In genomic region chr22:38097557-38098409, GRCh38 we compare ENCODE assay signal across 12 cellular contexts. TPM values are rescaled to one million over a fixed set of nuclear protein-coding genes. Genes with fewer than 3 reads are reported as not detected.
DNase-seq lines count a peak whose midpoint lies in the region; ATAC-seq, FAIRE-seq and TF ChIP-seq lines count a peak whose summit lies in the region.
"Had no signal": no experiment of that assay in that cellular context is flagged by ENCODE, and none has a peak within 500 bp of the region (broad histone marks: within the 10 kb centered on the region; RNA-seq: fewer than 3 reads in every experiment).

No MANE protein-coding gene starts in this region.

- TF ChIP-seq CTCF in HCT116 (IDR thresholded peaks at IDR 0.05 in 2 of 3, conservative IDR thresholded peaks at IDR 0.05 in 1 of 3; ENCODE audit: borderline replicate concordance in 1 of 3, insufficient read depth in 1 of 3, low read depth in 2 of 3, low read length in 2 of 3): peak; percentile 47 to 78 (median 68); a peak in 5 of 6 replicates
- peak; percentile 6 to 38 (median 27); a peak in 3 of 6 replicates for TF ChIP-seq CTCF in GM12878 (IDR thresholded peaks at IDR 0.05 in 2 of 3, conservative IDR thresholded peaks at IDR 0.05 in 1 of 3; ENCODE audit: control insufficient read depth in 2 of 3, extremely low read depth in 1 of 3, insufficient read depth in 1 of 3, low read depth in 3 of 3, low read length in 3 of 3)
- TF ChIP-seq CTCF in hepatocyte (IDR thresholded peaks at IDR 0.05; ENCODE audit: poor library complexity): peak; percentile 43
- TF ChIP-seq CTCF in progenitor cell of endocrine pancreas (IDR thresholded peaks at IDR 0.05; ENCODE audit: unreplicated experiment): peak; percentile 49

- H3K79me2 ChIP-seq in HCT116 (ENCODE audit: insufficient read depth, low read length): no peaks in the 10 kb centered on the region
- H3K79me2 ChIP-seq in GM12878 (ENCODE audit: control insufficient read depth, insufficient read depth, low read length): no peaks in the 10 kb centered on the region
- no peaks in the 10 kb centered on the region for H3K79me2 ChIP-seq in hepatocyte

- no peak overlapping the region for H3K27ac Mint-ChIP-seq in progenitor cell of endocrine pancreas

- H2AFZ ChIP-seq in HCT116 (ENCODE audit: low read depth, low read length, poor library complexity, severe bottlenecking) (no peak overlapping the region), GM12878 (ENCODE audit: control insufficient read depth, low read depth, low read length) (no peak overlapping the region), hepatocyte (no peak overlapping the region)

- H3K4me1 Mint-ChIP-seq in progenitor cell of endocrine pancreas (ENCODE audit: low read depth): peaks cover 13% of the 10 kb centered on the region

- in situ Hi-C loops in GM12878 (cut with MboI): no loop called here

- no TSS peak for BruUV-seq in HCT116 (replicated peaks; lab: Mats Ljungman, UMichigan)
- no TSS peak for BruUV-seq in GM12878 (replicated peaks; lab: Mats Ljungman, UMichigan)

- TF ChIP-seq POLR2A in HCT116 (IDR thresholded peaks at IDR 0.05; ENCODE audit: borderline replicate concordance, extremely low read depth, insufficient read depth, insufficient read length) (no peak), GM12878 (IDR thresholded peaks at IDR 0.05; ENCODE audit: low read depth, low read length) (no peak)

- TF ChIP-seq RAD21 in HCT116 (IDR thresholded peaks at IDR 0.05; ENCODE audit: low read depth): peak; percentile 65
- no peak for TF ChIP-seq RAD21 in GM12878 (IDR thresholded peaks at IDR 0.05; ENCODE audit: insufficient read depth, low read depth, low read length)

- H3K9me3 ChIP-seq in HCT116 (ENCODE audit: control insufficient read depth in 1 of 2, insufficient read depth in 1 of 2, low read depth in 1 of 2, low read length in 2 of 2): no peaks in the 10 kb centered on the region
- no peaks in the 10 kb centered on the region for H3K9me3 ChIP-seq in GM12878 (replicated peaks; ENCODE audit: control insufficient read depth, insufficient read depth, low read length)
- no peaks in the 10 kb centered on the region for H3K9me3 ChIP-seq in hepatocyte (ENCODE audit: low read depth)
- H3K9me3 ChIP-seq: uterus had no signal

- no peak overlapping the region for H3K9ac ChIP-seq in HCT116 (ENCODE audit: low read length)
- H3K9ac ChIP-seq in GM12878 (ENCODE audit: control insufficient read depth, insufficient read depth, low read length): no peak overlapping the region

- TF ChIP-seq EP300 in GM12878 (IDR thresholded peaks at IDR 0.05; ENCODE audit: borderline replicate concordance in 1 of 2, control insufficient read depth in 1 of 2, low read depth in 2 of 2, low read length in 2 of 2): no peak

- CTCF ChIA-PET in HCT116 (lab: Charles Lee): interaction anchor here (0.6 to 3.0 kb wide), 9 partner anchors 9 to 133 kb away, joined by 3 to 11 read pairs (median 6); no protein-coding TSS in a partner anchor
- CTCF ChIA-PET in GM12878 (lab: Yijun Ruan, JAX): interaction anchor here (0.6 to 1.6 kb wide), 7 partner anchors 17 to 250 kb away, joined by 3 to 6 read pairs (median 3); no protein-coding TSS in a partner anchor

- POLR2A ChIA-PET in HCT116 (lab: Charles Lee) (interaction anchor here (0.6 kb wide), 1 partner anchor 470 kb away, joined by 4 read pairs; no protein-coding TSS in a partner anchor), GM12878 (lab: Charles Lee) (no interaction called here)

- SMC1A ChIA-PET in GM12878 (lab: Charles Lee; ENCODE audit: uncharacterized antibody, unreplicated experiment): no interaction called here

- H3K4me1 ChIP-seq in HCT116 (ENCODE audit: control insufficient read depth in 1 of 2, insufficient read depth in 2 of 2, low read length in 2 of 2) (peaks cover 3 to 11% of the 10 kb centered on the region in 2 experiments; a peak in 2 of 4 replicates), GM12878 (ENCODE audit: control insufficient read depth, insufficient read depth, low read length) (no peaks in the 10 kb centered on the region), hepatocyte (ENCODE audit: insufficient read depth) (peaks cover 18% of the 10 kb centered on the region)
- H3K4me1 ChIP-seq: uterus had no signal

- peak; percentile 91 for ATAC-seq in HCT116
- ATAC-seq in GM12878: peak; percentile 32; the same call in 2 of the 3 replicates
- no peak for ATAC-seq in GM19467 (IDR thresholded peaks at IDR 0.05; ENCODE audit: unreplicated experiment)

- H4K20me1 ChIP-seq in HCT116 (ENCODE audit: insufficient read depth) (no peaks in the 10 kb centered on the region), GM12878 (ENCODE audit: control insufficient read depth, insufficient read depth) (no peaks in the 10 kb centered on the region), hepatocyte (ENCODE audit: insufficient read depth, poor library complexity, severe bottlenecking) (no peaks in the 10 kb centered on the region)

- H3K36me3 Mint-ChIP-seq in progenitor cell of endocrine pancreas (ENCODE audit: insufficient read depth): peaks cover 6% of the 10 kb centered on the region

- no peak for FAIRE-seq in GM12878 (lab: Jason Lieb, UNC)

- no peak overlapping the region for H3K27ac ChIP-seq in HCT116 (ENCODE audit: low read depth, low read length)
- H3K27ac ChIP-seq in GM12878 (ENCODE audit: control insufficient read depth, insufficient read depth): no peak overlapping the region
- H3K27ac ChIP-seq in hepatocyte: peak overlapping the region; percentile 93
- H3K27ac ChIP-seq: uterus, VCaP had no signal

- H3K27me3 Mint-ChIP-seq in progenitor cell of endocrine pancreas: peaks cover 13% of the 10 kb centered on the region

- RAD21 ChIA-PET in HCT116 (lab: Charles Lee; ENCODE audit: low non-redundant PET in 1 of 2, low total read pairs in 2 of 2, uncharacterized antibody in 2 of 2, unreplicated experiment in 2 of 2) (interaction anchor here (0.6 to 1.2 kb wide), 6 partner anchors 41 to 478 kb away, joined by 3 to 5 read pairs (median 4); partner anchors contain the start of gene PICK1 (in 1 of the 2)), GM12878 (lab: Charles Lee; ENCODE audit: unreplicated experiment) (interaction anchor here (1.0 kb wide), 1 partner anchor 43 kb away, joined by 4 read pairs; no protein-coding TSS in a partner anchor)

- intact Hi-C loops in HCT116 (cut with micrococcal nuclease): no loop called here
- intact Hi-C loops in GM12878 (cut with micrococcal nuclease; ENCODE audit: unreplicated experiment): no loop called here

- H3K4me2 ChIP-seq in HCT116 (ENCODE audit: low read length) (no peak overlapping the region), GM12878 (ENCODE audit: control insufficient read depth, insufficient read depth) (no peak overlapping the region), hepatocyte (no peak overlapping the region)

- H3K27me3 ChIP-seq in HCT116 (ENCODE audit: insufficient read depth, low read length) (no peaks in the 10 kb centered on the region), GM12878 (replicated peaks in 1 of 2; ENCODE audit: control insufficient read depth in 2 of 2, insufficient read depth in 2 of 2, low read length in 1 of 2) (no peaks in the 10 kb centered on the region), hepatocyte (no peaks in the 10 kb centered on the region)
- H3K27me3 ChIP-seq: uterus had no signal

- DNase-seq in HCT116 (ENCODE audit: low read depth, low spot score) (peak; percentile 15), GM12878 (ENCODE audit: low read depth, low spot score) (no peak), hepatocyte (ENCODE audit: low spot score) (no peak), progenitor cell of endocrine pancreas (ENCODE audit: low spot score, unreplicated experiment) (no peak), mesenteric fat pad (ENCODE audit: low spot score) (no peak), cerebellar nuclear complex (lab: John Stamatoyannopoulos, UW) (no peak)
- no peak for DNase-seq in activated effector memory CD4-positive, alpha-beta T cell treated with Interleukin-2 at 50 U/mL for 16 hours
- DNase-seq: NCI-H1417, uterus had no signal

- no peaks in the 10 kb centered on the region for H3K36me3 ChIP-seq in HCT116 (ENCODE audit: control insufficient read depth in 1 of 2, insufficient read depth in 2 of 2, low read length in 2 of 2)
- H3K36me3 ChIP-seq in GM12878 (ENCODE audit: control insufficient read depth in 2 of 2, insufficient read depth in 2 of 2, low read length in 1 of 2): no peaks in the 10 kb centered on the region
- no peaks in the 10 kb centered on the region for H3K36me3 ChIP-seq in hepatocyte (replicated peaks; ENCODE audit: insufficient read depth, low read depth)
- H3K36me3 ChIP-seq: uterus had no signal

- H3K9me2 ChIP-seq in HCT116 (ENCODE audit: insufficient read depth): no peaks in the 10 kb centered on the region
- no peaks in the 10 kb centered on the region for H3K9me2 ChIP-seq in hepatocyte (replicated peaks; ENCODE audit: insufficient read depth)

- 61% methylated on average over 21 of the region's 32 CpGs for WGBS in GM12878 (ENCODE audit: insufficient coverage, insufficient replicate concordance, low lambda C conversion rate, missing lambda C conversion rate)
- WGBS in hepatocyte (ENCODE audit: low lambda C conversion rate, missing lambda C conversion rate): 27% methylated on average over 14 of the region's 32 CpGs

- H3K4me3 ChIP-seq in HCT116 (replicated peaks in 1 of 2; ENCODE audit: low read depth in 1 of 2, low read length in 2 of 2) (no peak overlapping the region), GM12878 (no peak overlapping the region), hepatocyte (no peak overlapping the region)
- H3K4me3 ChIP-seq: uterus had no signal

- no peaks in the 10 kb centered on the region for H3K9me3 Mint-ChIP-seq in progenitor cell of endocrine pancreas (ENCODE audit: low read depth)

- H3K4me3 Mint-ChIP-seq in progenitor cell of endocrine pancreas (ENCODE audit: low read depth): peak overlapping the region; percentile 42

RNA-seq across cellular contexts. Expression of gene BAIAP2L2, which starts 12.7 kb away (rescaled TPM):
- total RNA-seq in HCT116 (2021; ENCODE audit: unreplicated experiment): 1.0 TPM
- 0.82 and 0.96 TPM in 2 replicates for polyA plus RNA-seq in HCT116 (2012)
- total RNA-seq in GM12878 (2013; cell fraction: nucleolus; rRNA removed): 0.37 TPM in 1 of 2 replicates, not detected in the other
- total RNA-seq in GM12878 (2014; rRNA removed): 0.11 TPM in 1 of 2 replicates, not detected in the other
- not detected in 2 replicates for total RNA-seq in GM12878 (2014; rRNA removed; fragmentation: Illumina TruSeq; extraction: Trizol)
- 0.08 and 0.38 TPM in 2 replicates for total RNA-seq in GM12878 (2021)
- 0.12 TPM for polyA plus RNA-seq in GM12878 (2011; ENCODE audit: low read depth)
- 0.04 and 0.08 TPM in 2 replicates for polyA plus RNA-seq in GM12878 (2011; rRNA removed)
- polyA plus RNA-seq in GM12878 (2011; cell fraction: cytosol; rRNA removed): 0.04 and 0.12 TPM in 2 replicates
- 1.0 and 1.1 TPM in 2 replicates for polyA plus RNA-seq in GM12878 (2011; cell fraction: nucleus; rRNA removed)
- 0.51 and 0.70 TPM in 2 replicates for polyA plus RNA-seq in GM12878 (2012)
- polyA plus RNA-seq in GM12878 (2014; fragmentation: Illumina TruSeq; extraction: Trizol): not detected in 2 replicates
- polyA plus RNA-seq in GM12878 (2014; fragmentation: Nextera tagmentation; extraction: Ambion mirVana): not detected
- polyA plus RNA-seq in GM12878 (2014; rRNA removed): 0.17 and 0.48 TPM in 2 replicates
- polyA plus RNA-seq in GM12878 (2016; fragmentation: Nextera tagmentation; extraction: Ambion mirVana): under 1 TPM in 1 of 2 experiments, not detected in 1; 0.11 TPM
- not detected in 2 replicates for polyA minus RNA-seq in GM12878 (2011; rRNA and poly(A)+ RNA removed)
- polyA minus RNA-seq in GM12878 (2011; cell fraction: cytosol; rRNA and poly(A)+ RNA removed): not detected in 2 replicates
- polyA minus RNA-seq in GM12878 (2011; cell fraction: nucleus; rRNA and poly(A)+ RNA removed): not detected in 2 replicates
- 3.3 and 4.4 TPM in 2 replicates for total RNA-seq in hepatocyte
- 8.2 and 8.8 TPM in 2 replicates for polyA plus RNA-seq in hepatocyte
- 6.5 and 7.0 TPM in 2 replicates for total RNA-seq in progenitor cell of endocrine pancreas
- total RNA-seq in mesenteric fat pad: 1.8 TPM

RNA-seq across cellular contexts. Expression of gene SLC16A8, which starts 13.8 kb away (rescaled TPM):
- total RNA-seq in HCT116 (2021; ENCODE audit: unreplicated experiment) (not detected), GM12878 (2014; rRNA removed) (not detected in 2 replicates), GM12878 (2014; rRNA removed; fragmentation: Illumina TruSeq; extraction: Trizol) (not detected in 2 replicates), GM12878 (2021) (not detected in 2 replicates), hepatocyte (not detected in 2 replicates), progenitor cell of endocrine pancreas (2.6 and 3.0 TPM in 2 replicates), mesenteric fat pad (not detected)
- polyA plus RNA-seq in HCT116 (2012): 2.8 and 3.5 TPM in 2 replicates
- not detected in 2 replicates for total RNA-seq in GM12878 (2013; cell fraction: nucleolus; rRNA removed)
- not detected for polyA plus RNA-seq in GM12878 (2011; ENCODE audit: low read depth)
- polyA plus RNA-seq in GM12878 (2011; rRNA removed) (not detected in 2 replicates), GM12878 (2014; fragmentation: Illumina TruSeq; extraction: Trizol) (not detected in 2 replicates), GM12878 (2014; fragmentation: Nextera tagmentation; extraction: Ambion mirVana) (not detected), GM12878 (2014; rRNA removed) (not detected in 2 replicates), GM12878 (2016; fragmentation: Nextera tagmentation; extraction: Ambion mirVana) (not detected), hepatocyte (0.63 and 1.6 TPM in 2 replicates)
- polyA plus RNA-seq in GM12878 (2011; cell fraction: cytosol; rRNA removed): not detected in 2 replicates
- not detected in 2 replicates for polyA plus RNA-seq in GM12878 (2011; cell fraction: nucleus; rRNA removed)
- not detected in 2 replicates for polyA plus RNA-seq in GM12878 (2012)
- not detected in 2 replicates for polyA minus RNA-seq in GM12878 (2011; rRNA and poly(A)+ RNA removed)
- polyA minus RNA-seq in GM12878 (2011; cell fraction: cytosol; rRNA and poly(A)+ RNA removed): not detected in 2 replicates
- not detected in 2 replicates for polyA minus RNA-seq in GM12878 (2011; cell fraction: nucleus; rRNA and poly(A)+ RNA removed)
- total RNA-seq: OCI-LY7 had no signal

RNA-seq across cellular contexts. Expression of gene PICK1, which starts 40.6 kb away (rescaled TPM):
- total RNA-seq in HCT116 (2021; ENCODE audit: unreplicated experiment) (40.0 TPM), GM12878 (2014; rRNA removed) (12.6 and 13.7 TPM in 2 replicates), GM12878 (2014; rRNA removed; fragmentation: Illumina TruSeq; extraction: Trizol) (7.8 and 10.5 TPM in 2 replicates), GM12878 (2021) (11.6 and 15.9 TPM in 2 replicates), hepatocyte (26.2 and 42.7 TPM in 2 replicates), progenitor cell of endocrine pancreas (64.2 and 67.3 TPM in 2 replicates), mesenteric fat pad (13.5 TPM)
- 30.7 and 32.6 TPM in 2 replicates for polyA plus RNA-seq in HCT116 (2012)
- total RNA-seq in GM12878 (2013; cell fraction: nucleolus; rRNA removed): 37.1 and 39.3 TPM in 2 replicates
- polyA plus RNA-seq in GM12878 (2011; ENCODE audit: low read depth): 4.3 TPM
- polyA plus RNA-seq in GM12878 (2011; rRNA removed) (8.7 and 14.4 TPM in 2 replicates), GM12878 (2014; fragmentation: Illumina TruSeq; extraction: Trizol) (6.7 and 10.4 TPM in 2 replicates), GM12878 (2014; fragmentation: Nextera tagmentation; extraction: Ambion mirVana) (under 1 TPM; 0.07 to 0.84 TPM), GM12878 (2014; rRNA removed) (14.8 and 19.2 TPM in 2 replicates), GM12878 (2016; fragmentation: Nextera tagmentation; extraction: Ambion mirVana) (10 to 100 TPM; 10.6 to 11.3 TPM), hepatocyte (43.1 and 54.9 TPM in 2 replicates)
- polyA plus RNA-seq in GM12878 (2011; cell fraction: cytosol; rRNA removed): 12.0 and 21.4 TPM in 2 replicates
- 73.0 and 76.7 TPM in 2 replicates for polyA plus RNA-seq in GM12878 (2011; cell fraction: nucleus; rRNA removed)
- 8.4 and 10.9 TPM in 2 replicates for polyA plus RNA-seq in GM12878 (2012)
- polyA minus RNA-seq in GM12878 (2011; rRNA and poly(A)+ RNA removed): 15.9 and 23.6 TPM in 2 replicates
- polyA minus RNA-seq in GM12878 (2011; cell fraction: cytosol; rRNA and poly(A)+ RNA removed): 3.2 and 4.9 TPM in 2 replicates
- 11.8 and 15.8 TPM in 2 replicates for polyA minus RNA-seq in GM12878 (2011; cell fraction: nucleus; rRNA and poly(A)+ RNA removed)

Comparison
In these comparisons a context has a peak if more than half of its experiments do, and no peak if none do; other contexts are left out.
1. Of the 18 proteins assayed by ChIP-seq in both GM12878 and HCT116: peak only in GM12878: ZBTB33; only in HCT116: CBX3, MAX and RAD21; in both: CTCF; in neither: 13.